Comparison of ENCODE assay signal across 18 cellular contexts in the genomic region with DNA sequence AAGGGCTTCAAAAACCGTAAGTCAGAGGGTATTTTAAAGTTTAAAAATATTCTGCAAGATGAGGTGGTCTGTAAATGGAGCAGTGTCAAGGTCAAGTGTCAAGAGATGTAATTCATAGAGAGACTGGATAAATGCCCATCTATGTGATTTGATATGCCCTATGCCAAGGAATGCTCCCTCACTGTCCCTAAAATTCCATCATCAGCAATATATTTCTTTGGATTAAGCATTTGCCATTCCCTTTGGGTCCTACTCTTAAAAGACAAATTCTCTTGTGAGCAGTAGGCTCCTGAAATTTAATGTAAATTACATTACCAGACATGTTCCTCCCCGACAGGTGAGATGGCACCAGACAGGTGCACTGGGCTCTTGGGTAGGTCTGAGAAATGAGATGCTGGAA. TPM values are rescaled to one million over a fixed set of nuclear protein-coding genes. Genes with fewer than 3 reads are reported as not detected.
DNase-seq lines count a peak whose midpoint lies in the region; ATAC-seq, FAIRE-seq and TF ChIP-seq lines count a peak whose summit lies in the region.
"Had no signal": no experiment of that assay in that cellular context is flagged by ENCODE, and none has a peak within 500 bp of the region (broad histone marks: within the 10 kb centered on the region; RNA-seq: fewer than 3 reads in every experiment).

No MANE protein-coding gene starts in this region.

- TF ChIP-seq EP300 in HepG2 (IDR thresholded peaks at IDR 0.05; ENCODE audit: low read depth in 2 of 2, low read length in 2 of 2) (no peak), HepG2 (CRISPR knock-in tag; IDR thresholded peaks at IDR 0.05; ENCODE audit: borderline replicate concordance) (no peak)

- no peak overlapping the region for H2BK15ac ChIP-seq in mesenchymal stem cell (ENCODE audit: low read depth, poor library complexity, severe bottlenecking)

- H3K9me3 ChIP-seq in HepG2 (ENCODE audit: low read length) (no peaks in the 10 kb centered on the region), right lobe of liver (no peaks in the 10 kb centered on the region), mesenchymal stem cell (ENCODE audit: control insufficient read depth, low read length) (no peaks in the 10 kb centered on the region), parathyroid adenoma (ENCODE audit: control insufficient read depth, low read length) (no peaks in the 10 kb centered on the region), PC-3 (ENCODE audit: low read length) (no peaks in the 10 kb centered on the region)
- H3K9me3 ChIP-seq: BLaER1 had no signal

- TF ChIP-seq CTCF in HepG2 (CRISPR knock-in tag; IDR thresholded peaks at IDR 0.05): no peak
- TF ChIP-seq CTCF in right lobe of liver (IDR thresholded peaks at IDR 0.05): no peak
- no peak for TF ChIP-seq CTCF in parathyroid adenoma (IDR thresholded peaks at IDR 0.05)
- no peak for TF ChIP-seq CTCF in PC-3 (conservative IDR thresholded peaks at IDR 0.05; ENCODE audit: low read depth, low read length)

- H3K27ac ChIP-seq in HepG2 (ENCODE audit: extremely low read length, insufficient read depth, low read length) (no peak overlapping the region), right lobe of liver (no peak overlapping the region), mesenchymal stem cell (ENCODE audit: low read length, poor library complexity, severe bottlenecking) (no peak overlapping the region), parathyroid adenoma (peak overlapping the region; percentile 40), PC-3 (ENCODE audit: low read length) (no peak overlapping the region)
- H3K27ac ChIP-seq: 22Rv1, BLaER1 had no signal

- no peak for FAIRE-seq in HepG2 (lab: Jason Lieb, UNC)
- FAIRE-seq: D721Med, G401.6, GM12891, GM19239, H1, HTR-8/SVneo had no signal

- H3F3A ChIP-seq in PC-3 (ENCODE audit: low read length, unreplicated experiment): no peaks in the 10 kb centered on the region

- H3K14ac ChIP-seq in mesenchymal stem cell (ENCODE audit: low read length in 2 of 2): no peak overlapping the region

- no peak overlapping the region for H2BK120ac ChIP-seq in mesenchymal stem cell (ENCODE audit: low read depth, low read length)

- no peaks in the 10 kb centered on the region for H3K36me3 ChIP-seq in HepG2 (replicated peaks in 1 of 2; ENCODE audit: control insufficient read depth in 1 of 2, insufficient read depth in 2 of 2, low read length in 2 of 2)
- H3K36me3 ChIP-seq in right lobe of liver: no peaks in the 10 kb centered on the region
- H3K36me3 ChIP-seq in mesenchymal stem cell (ENCODE audit: control insufficient read depth in 1 of 2, insufficient read depth in 2 of 2, low read depth in 1 of 2, low read length in 2 of 2): no peaks in the 10 kb centered on the region
- H3K36me3 ChIP-seq in parathyroid adenoma (ENCODE audit: control insufficient read depth, insufficient read depth, low read length): no peaks in the 10 kb centered on the region
- H3K36me3 ChIP-seq in PC-3 (ENCODE audit: low read depth, low read length): no peaks in the 10 kb centered on the region
- H3K36me3 ChIP-seq: BLaER1 had no signal

- no peaks in the 10 kb centered on the region for H4K20me1 ChIP-seq in HepG2 (ENCODE audit: insufficient read depth, low read length)
- H4K20me1 ChIP-seq in PC-3 (ENCODE audit: low read length): no peaks in the 10 kb centered on the region
- H4K20me1 ChIP-seq: BLaER1 had no signal

- TF ChIP-seq POLR2A in HepG2 (IDR thresholded peaks at IDR 0.05; ENCODE audit: insufficient read depth in 1 of 2, low read depth in 2 of 2, low read length in 2 of 2) (no peak), right lobe of liver (IDR thresholded peaks at IDR 0.05) (no peak)

- H3K4me3 ChIP-seq in HepG2 (replicated peaks in 1 of 3; ENCODE audit: insufficient read depth in 1 of 3, low read depth in 2 of 3, low read length in 3 of 3) (no peak overlapping the region), right lobe of liver (no peak overlapping the region), mesenchymal stem cell (ENCODE audit: insufficient read depth in 1 of 2, low read depth in 1 of 2, low read length in 2 of 2) (no peak overlapping the region), parathyroid adenoma (ENCODE audit: low read depth, low read length) (no peak overlapping the region), PC-3 (ENCODE audit: low read length) (no peak overlapping the region)
- H3K4me3 ChIP-seq: BLaER1 had no signal

- H4K8ac ChIP-seq in mesenchymal stem cell (ENCODE audit: low read length): no peak overlapping the region

- intact Hi-C loops in HepG2 (cut with micrococcal nuclease; ENCODE audit: unreplicated experiment): no loop called here
- intact Hi-C loops in right lobe of liver (cut with DNase I): no loop called here
- intact Hi-C loops in PC-3 (cut with micrococcal nuclease): no loop called here

- no peaks in the 10 kb centered on the region for H3K9me2 ChIP-seq in PC-3 (replicated peaks; ENCODE audit: low read length)

- BruUV-seq in HepG2 (replicated peaks; lab: Mats Ljungman, UMichigan) (no TSS peak), PC-3 (replicated peaks; lab: Mats Ljungman, UMichigan) (no TSS peak)

- H2AFZ ChIP-seq in HepG2 (ENCODE audit: low read length) (no peak overlapping the region), mesenchymal stem cell (ENCODE audit: low read depth, low read length) (no peak overlapping the region), parathyroid adenoma (no peak overlapping the region), PC-3 (ENCODE audit: low read length) (no peak overlapping the region)

- peak overlapping the region; percentile 54 for H2AK5ac ChIP-seq in mesenchymal stem cell (ENCODE audit: low read length, severe bottlenecking)

- H3K4me1 ChIP-seq in HepG2 (ENCODE audit: insufficient read depth, low read length): peaks cover 42% of the 10 kb centered on the region
- H3K4me1 ChIP-seq in right lobe of liver: peaks cover 0 to 15% (median 6%) of the 10 kb centered on the region in 4 donors
- H3K4me1 ChIP-seq in mesenchymal stem cell (ENCODE audit: control insufficient read depth, insufficient read depth, low read depth, low read length): peaks cover 8% of the 10 kb centered on the region
- H3K4me1 ChIP-seq in parathyroid adenoma: peaks cover 53% of the 10 kb centered on the region
- H3K4me1 ChIP-seq in PC-3 (ENCODE audit: insufficient read depth, low read length): peaks cover 16% of the 10 kb centered on the region

- no peak overlapping the region for H2BK12ac ChIP-seq in mesenchymal stem cell (ENCODE audit: low read length in 2 of 2)

- H3K79me2 ChIP-seq in HepG2 (ENCODE audit: insufficient read depth, low read length) (no peaks in the 10 kb centered on the region), parathyroid adenoma (no peaks in the 10 kb centered on the region), PC-3 (ENCODE audit: low read length) (no peaks in the 10 kb centered on the region)

- TF ChIP-seq RAD21 in HepG2 (CRISPR knock-in tag; IDR thresholded peaks at IDR 0.05): no peak

- POLR2A ChIA-PET in HepG2 (lab: Yijun Ruan, JAX): no interaction called here
- POLR2A ChIA-PET in PC-3 (lab: Charles Lee; ENCODE audit: unreplicated experiment): no interaction called here

- no peak overlapping the region for H3K9ac ChIP-seq in HepG2 (ENCODE audit: insufficient read depth, low read depth, low read length)
- H3K9ac ChIP-seq in mesenchymal stem cell (ENCODE audit: low read length): no peak overlapping the region
- H3K9ac ChIP-seq in parathyroid adenoma: no peak overlapping the region
- no peak overlapping the region for H3K9ac ChIP-seq in PC-3 (ENCODE audit: low read length)
- H3K9ac ChIP-seq: BLaER1 had no signal

- 58% methylated on average over 2 of the region's 2 CpGs for WGBS in HepG2 (ENCODE audit: low lambda C conversion rate)
- 79% methylated on average over 2 of the region's 2 CpGs for WGBS in right lobe of liver (ENCODE audit: insufficient coverage, low coverage, low lambda C conversion rate, missing lambda C conversion rate)
- 95% methylated on average over 1 of the region's 2 CpGs for WGBS in mesenchymal stem cell

- in situ Hi-C loops in HepG2 (cut with HindIII; ENCODE audit: extremely low pct_ligation_motif_present, low pct_unique_long_range_greater_than_20kb): no loop called here

- no peak overlapping the region for H3K23ac ChIP-seq in mesenchymal stem cell (ENCODE audit: low read length in 2 of 2)

- CTCF ChIA-PET in HepG2 (lab: Yijun Ruan, JAX; ENCODE audit: low intra/inter-chr PET ratio, low total read pairs): no interaction called here
- CTCF ChIA-PET in PC-3 (lab: Charles Lee): no interaction called here

- H3K79me1 ChIP-seq in mesenchymal stem cell (replicated peaks; ENCODE audit: low read length, poor library complexity, severe bottlenecking): no peaks in the 10 kb centered on the region

- no peak overlapping the region for H2BK5ac ChIP-seq in mesenchymal stem cell (ENCODE audit: low read depth, low read length, poor library complexity, severe bottlenecking)

- H3K4ac ChIP-seq in mesenchymal stem cell (ENCODE audit: low read depth in 1 of 2, low read length in 2 of 2): no peak overlapping the region

- DNase-seq in HepG2 (ENCODE audit: low spot score): no peak
- no peak for DNase-seq in right lobe of liver
- no peak for DNase-seq in mesenchymal stem cell
- no peak for DNase-seq in retina
- no peak for DNase-seq in PC-3
- DNase-seq in activated CD4-positive, alpha-beta T cell treated with anti-CD3 and anti-CD28 coated beads, Interleukin-2, amount 50 U/mL, for 4 hours: no peak
- DNase-seq: CD8-positive, alpha-beta memory T cell; COR-L47; HCEC 1CT had no signal

- H4K91ac ChIP-seq in mesenchymal stem cell (ENCODE audit: low read length): no peak overlapping the region

- no peak overlapping the region for H3K18ac ChIP-seq in mesenchymal stem cell (ENCODE audit: low read depth in 1 of 2, low read length in 2 of 2)

- ATAC-seq in HepG2 (no peak), right lobe of liver (no peak), PC-3 (no peak)

- H3K4me2 ChIP-seq in HepG2 (ENCODE audit: low read depth, low read length) (no peak overlapping the region), mesenchymal stem cell (ENCODE audit: low read length, poor library complexity, severe bottlenecking) (no peak overlapping the region), parathyroid adenoma (ENCODE audit: low read length) (no peak overlapping the region), PC-3 (ENCODE audit: low read length) (no peak overlapping the region)
- H3K4me2 ChIP-seq: BLaER1 had no signal

- H3K27me3 ChIP-seq in HepG2 (ENCODE audit: control insufficient read depth in 1 of 2, insufficient read depth in 2 of 2, low read length in 2 of 2): peaks cover under 1 to 31% of the 10 kb centered on the region in 2 experiments; a peak in 4 of 5 replicates
- no peaks in the 10 kb centered on the region for H3K27me3 ChIP-seq in right lobe of liver
- no peaks in the 10 kb centered on the region for H3K27me3 ChIP-seq in mesenchymal stem cell (ENCODE audit: control insufficient read depth in 1 of 2, insufficient read depth in 1 of 2, low read length in 2 of 2)
- no peaks in the 10 kb centered on the region for H3K27me3 ChIP-seq in parathyroid adenoma (ENCODE audit: control insufficient read depth, insufficient read depth, low read length)
- H3K27me3 ChIP-seq in PC-3 (ENCODE audit: low read length): no peaks in the 10 kb centered on the region
- H3K27me3 ChIP-seq: BLaER1 had no signal

RNA-seq across cellular contexts. Expression of gene FOS, which starts 16.0 kb away (rescaled TPM):
- total RNA-seq in HepG2 (2016; rRNA removed; fragmentation: Illumina TruSeq; extraction: Trizol): 4.3 and 24.2 TPM in 2 replicates
- 2.5 and 3.0 TPM in 2 replicates for total RNA-seq in HepG2 (2016; cell fraction: cytosol; rRNA removed; fragmentation: Illumina TruSeq; extraction: Trizol; ENCODE audit: low read depth)
- total RNA-seq in HepG2 (2016; cell fraction: insoluble cytoplasmic fraction; rRNA removed; fragmentation: Illumina TruSeq; extraction: Trizol): 3.4 and 28.3 TPM in 2 replicates
- total RNA-seq in HepG2 (2016; cell fraction: membrane; rRNA removed; fragmentation: Illumina TruSeq; extraction: Trizol): 2.8 and 4.2 TPM in 2 replicates
- total RNA-seq in HepG2 (2016; cell fraction: nucleus; rRNA removed; fragmentation: Illumina TruSeq; extraction: Trizol): 64.4 and 68.6 TPM in 2 replicates
- 15.9 and 26.2 TPM in 2 replicates for polyA plus RNA-seq in HepG2 (2011; rRNA removed)
- 8.8 and 9.0 TPM in 2 replicates for polyA plus RNA-seq in HepG2 (2011; cell fraction: cytosol; rRNA removed)
- 83.8 and 92.0 TPM in 2 replicates for polyA plus RNA-seq in HepG2 (2011; cell fraction: nucleus; rRNA removed)
- polyA plus RNA-seq in HepG2 (2012): 4.3 and 4.8 TPM in 2 replicates
- 1.2 and 1.8 TPM in 2 replicates for polyA plus RNA-seq in HepG2 (2016; cell fraction: cytosol; fragmentation: Illumina TruSeq; extraction: Trizol; ENCODE audit: low read depth)
- polyA plus RNA-seq in HepG2 (2016; cell fraction: insoluble cytoplasmic fraction; fragmentation: Illumina TruSeq; extraction: Trizol; ENCODE audit: low read depth): 5.5 and 10.0 TPM in 2 replicates
- polyA plus RNA-seq in HepG2 (2016; cell fraction: membrane; fragmentation: Illumina TruSeq; extraction: Trizol; ENCODE audit: low read depth): 2.1 and 3.4 TPM in 2 replicates
- polyA plus RNA-seq in HepG2 (2016; cell fraction: nucleus; fragmentation: Illumina TruSeq; extraction: Trizol; ENCODE audit: insufficient read depth, low read depth): 101 and 123 TPM in 2 replicates
- 58.4 and 70.4 TPM in 2 replicates for polyA minus RNA-seq in HepG2 (2011; rRNA and poly(A)+ RNA removed; ENCODE audit: low replicate concordance)
- polyA minus RNA-seq in HepG2 (2011; cell fraction: cytosol; rRNA and poly(A)+ RNA removed): 11.7 and 16.7 TPM in 2 replicates
- 128 and 149 TPM in 2 replicates for polyA minus RNA-seq in HepG2 (2011; cell fraction: nucleus; rRNA and poly(A)+ RNA removed)
- total RNA-seq in right lobe of liver: 100 to 1,000 TPM in 1 of 6 experiments, 10 to 100 TPM in 4, 1 to 10 TPM in 1; 9.9 to 151 (median 49.5) TPM
- 587 TPM for polyA plus RNA-seq in mesenchymal stem cell (2013, experiment 1 of 2)
- 551 TPM for polyA plus RNA-seq in mesenchymal stem cell (2013, experiment 2 of 2)
- total RNA-seq in PC-3 (2014; rRNA removed): 99.2 and 103 TPM in 2 replicates
